1 cellular context compared by ENCODE assay signal in the genomic region with DNA sequence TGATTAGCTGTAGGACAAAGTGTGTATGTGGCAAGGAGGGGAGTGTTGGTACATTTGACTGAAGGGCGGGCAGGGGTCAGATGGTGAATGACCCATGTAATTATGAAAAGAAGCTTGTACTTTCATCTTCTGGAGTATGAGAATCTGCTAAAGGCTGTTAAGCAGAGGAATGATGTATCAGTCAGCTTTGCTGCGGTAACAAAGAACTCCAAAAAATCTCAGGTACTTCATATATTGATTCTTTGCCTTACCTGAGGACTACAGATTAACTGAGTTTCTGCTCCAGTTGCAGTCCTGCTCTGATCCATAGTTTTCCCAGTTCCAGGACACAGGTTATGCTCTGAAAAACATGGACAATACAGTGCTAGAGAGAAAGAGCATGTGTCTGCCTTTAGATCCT.
TF ChIP-seq lines count a peak whose summit lies in the region.

No MANE protein-coding gene starts in this region.

TF ChIP-seq in HepG2, 621 proteins besides CTCF, POLR2A, EP300 and RAD21:
- TF ChIP-seq, protein P1, sequence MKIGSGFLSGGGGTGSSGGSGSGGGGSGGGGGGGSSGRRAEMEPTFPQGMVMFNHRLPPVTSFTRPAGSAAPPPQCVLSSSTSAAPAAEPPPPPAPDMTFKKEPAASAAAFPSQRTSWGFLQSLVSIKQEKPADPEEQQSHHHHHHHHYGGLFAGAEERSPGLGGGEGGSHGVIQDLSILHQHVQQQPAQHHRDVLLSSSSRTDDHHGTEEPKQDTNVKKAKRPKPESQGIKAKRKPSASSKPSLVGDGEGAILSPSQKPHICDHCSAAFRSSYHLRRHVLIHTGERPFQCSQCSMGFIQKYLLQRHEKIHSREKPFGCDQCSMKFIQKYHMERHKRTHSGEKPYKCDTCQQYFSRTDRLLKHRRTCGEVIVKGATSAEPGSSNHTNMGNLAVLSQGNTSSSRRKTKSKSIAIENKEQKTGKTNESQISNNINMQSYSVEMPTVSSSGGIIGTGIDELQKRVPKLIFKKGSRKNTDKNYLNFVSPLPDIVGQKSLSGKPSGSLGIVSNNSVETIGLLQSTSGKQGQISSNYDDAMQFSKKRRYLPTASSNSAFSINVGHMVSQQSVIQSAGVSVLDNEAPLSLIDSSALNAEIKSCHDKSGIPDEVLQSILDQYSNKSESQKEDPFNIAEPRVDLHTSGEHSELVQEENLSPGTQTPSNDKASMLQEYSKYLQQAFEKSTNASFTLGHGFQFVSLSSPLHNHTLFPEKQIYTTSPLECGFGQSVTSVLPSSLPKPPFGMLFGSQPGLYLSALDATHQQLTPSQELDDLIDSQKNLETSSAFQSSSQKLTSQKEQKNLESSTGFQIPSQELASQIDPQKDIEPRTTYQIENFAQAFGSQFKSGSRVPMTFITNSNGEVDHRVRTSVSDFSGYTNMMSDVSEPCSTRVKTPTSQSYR (CRISPR knock-in tag; IDR thresholded peaks at IDR 0.05; ENCODE audit: borderline replicate concordance): no peak
- TF ChIP-seq, protein P2, sequence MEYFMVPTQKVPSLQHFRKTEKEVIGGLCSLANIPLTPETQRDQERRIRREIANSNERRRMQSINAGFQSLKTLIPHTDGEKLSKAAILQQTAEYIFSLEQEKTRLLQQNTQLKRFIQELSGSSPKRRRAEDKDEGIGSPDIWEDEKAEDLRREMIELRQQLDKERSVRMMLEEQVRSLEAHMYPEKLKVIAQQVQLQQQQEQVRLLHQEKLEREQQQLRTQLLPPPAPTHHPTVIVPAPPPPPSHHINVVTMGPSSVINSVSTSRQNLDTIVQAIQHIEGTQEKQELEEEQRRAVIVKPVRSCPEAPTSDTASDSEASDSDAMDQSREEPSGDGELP (IDR thresholded peaks at IDR 0.05; ENCODE audit: borderline replicate concordance, low read depth): no peak
- TF ChIP-seq ISL2 (CRISPR knock-in tag; IDR thresholded peaks at IDR 0.05) (no peak), ZNF746 (CRISPR knock-in tag; IDR thresholded peaks at IDR 0.05) (no peak), ADNP (CRISPR knock-in tag; IDR thresholded peaks at IDR 0.05) (no peak), NFIB (CRISPR knock-in tag; IDR thresholded peaks at IDR 0.05; ENCODE audit: borderline replicate concordance) (no peak), ZNF12 (CRISPR knock-in tag; IDR thresholded peaks at IDR 0.05) (0 out of 2 replicates have a peak, but pooled peaks have one; percentile 16), EED (CRISPR knock-in tag; IDR thresholded peaks at IDR 0.05) (no peak), MTF2 (CRISPR knock-in tag; IDR thresholded peaks at IDR 0.05; ENCODE audit: borderline replicate concordance) (no peak), FOXO1 (CRISPR knock-in tag; IDR thresholded peaks at IDR 0.05) (no peak), NFATC3 (CRISPR knock-in tag; IDR thresholded peaks at IDR 0.05) (no peak), RXRB (CRISPR knock-in tag; IDR thresholded peaks at IDR 0.05; ENCODE audit: borderline replicate concordance) (no peak), RBAK (CRISPR knock-in tag; IDR thresholded peaks at IDR 0.05) (peak; percentile 84; the same call in 1 of the 2 replicates), ZNF17 (CRISPR knock-in tag; IDR thresholded peaks at IDR 0.05) (no peak)
- TF ChIP-seq, protein P3, sequence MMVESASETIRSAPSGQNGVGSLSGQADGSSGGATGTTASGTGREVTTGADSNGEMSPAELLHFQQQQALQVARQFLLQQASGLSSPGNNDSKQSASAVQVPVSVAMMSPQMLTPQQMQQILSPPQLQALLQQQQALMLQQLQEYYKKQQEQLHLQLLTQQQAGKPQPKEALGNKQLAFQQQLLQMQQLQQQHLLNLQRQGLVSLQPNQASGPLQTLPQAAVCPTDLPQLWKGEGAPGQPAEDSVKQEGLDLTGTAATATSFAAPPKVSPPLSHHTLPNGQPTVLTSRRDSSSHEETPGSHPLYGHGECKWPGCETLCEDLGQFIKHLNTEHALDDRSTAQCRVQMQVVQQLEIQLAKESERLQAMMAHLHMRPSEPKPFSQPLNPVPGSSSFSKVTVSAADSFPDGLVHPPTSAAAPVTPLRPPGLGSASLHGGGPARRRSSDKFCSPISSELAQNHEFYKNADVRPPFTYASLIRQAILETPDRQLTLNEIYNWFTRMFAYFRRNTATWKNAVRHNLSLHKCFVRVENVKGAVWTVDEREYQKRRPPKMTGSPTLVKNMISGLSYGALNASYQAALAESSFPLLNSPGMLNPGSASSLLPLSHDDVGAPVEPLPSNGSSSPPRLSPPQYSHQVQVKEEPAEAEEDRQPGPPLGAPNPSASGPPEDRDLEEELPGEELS (CRISPR knock-in tag; IDR thresholded peaks at IDR 0.05): no peak
- TF ChIP-seq, protein P4, sequence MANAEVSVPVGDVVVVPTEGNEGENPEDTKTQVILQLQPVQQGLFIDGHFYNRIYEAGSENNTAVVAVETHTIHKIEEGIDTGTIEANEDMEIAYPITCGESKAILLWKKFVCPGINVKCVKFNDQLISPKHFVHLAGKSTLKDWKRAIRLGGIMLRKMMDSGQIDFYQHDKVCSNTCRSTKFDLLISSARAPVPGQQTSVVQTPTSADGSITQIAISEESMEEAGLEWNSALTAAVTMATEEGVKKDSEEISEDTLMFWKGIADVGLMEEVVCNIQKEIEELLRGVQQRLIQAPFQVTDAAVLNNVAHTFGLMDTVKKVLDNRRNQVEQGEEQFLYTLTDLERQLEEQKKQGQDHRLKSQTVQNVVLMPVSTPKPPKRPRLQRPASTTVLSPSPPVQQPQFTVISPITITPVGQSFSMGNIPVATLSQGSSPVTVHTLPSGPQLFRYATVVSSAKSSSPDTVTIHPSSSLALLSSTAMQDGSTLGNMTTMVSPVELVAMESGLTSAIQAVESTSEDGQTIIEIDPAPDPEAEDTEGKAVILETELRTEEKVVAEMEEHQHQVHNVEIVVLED (CRISPR knock-in tag; IDR thresholded peaks at IDR 0.05; ENCODE audit: borderline replicate concordance): no peak
TF ChIP-seq in HepG2: peak in this region for 2.
